ENCODE assay signal across 18 cellular contexts in genomic region chr1:234870582-234870981, GRCh38.
DNase-seq lines count a peak whose midpoint lies in the region; ATAC-seq, FAIRE-seq and TF ChIP-seq lines count a peak whose summit lies in the region.
"Had no signal": no experiment of that assay in that cellular context is flagged by ENCODE, and none has a peak within 500 bp of the region (broad histone marks: within the 10 kb centered on the region; RNA-seq: fewer than 3 reads in every experiment).

No MANE protein-coding gene starts in this region.

- peak overlapping the region; percentile 40; the same call in 1 of the 2 replicates for H2BK20ac ChIP-seq in IMR-90 (ENCODE audit: low read depth, low read length)

- no peaks in the 10 kb centered on the region for H4K20me1 ChIP-seq in HepG2 (ENCODE audit: insufficient read depth, low read length)
- H4K20me1 ChIP-seq in IMR-90 (ENCODE audit: insufficient read depth, low read length) = no peaks in the 10 kb centered on the region
- no peaks in the 10 kb centered on the region for H4K20me1 ChIP-seq in K562 (replicated peaks; ENCODE audit: control insufficient read depth, insufficient read depth, low read length)

- peaks cover 21 to 24% of the 10 kb centered on the region in 2 donors for H3K4me1 Mint-ChIP-seq in immature natural killer cell

- intact Hi-C loops in HepG2 (cut with micrococcal nuclease; ENCODE audit: unreplicated experiment) (loop anchor here (10.0 kb wide), 1 partner anchor 56 kb away; no protein-coding TSS in a partner anchor), IMR-90 (cut with micrococcal nuclease) (no loop called here), K562 (cut with micrococcal nuclease) (no loop called here)

- DNase-seq in HepG2 (ENCODE audit: low spot score) (no peak), IMR-90 (no peak), K562 (ENCODE audit: extremely low read depth in 1 of 4, low spot score in 3 of 4) (no peak), frontal cortex (ENCODE audit: low spot score in 2 of 2) (no peak), medulla oblongata (ENCODE audit: extremely low spot score) (no peak), immature natural killer cell (no peak)
- DNase-seq: C1 segment of cervical spinal cord, Kasumi-1, MG63, NCI-H2081, NCI-H748 treated with DMSO at 0.1 percent for 48 hours, PC-3, SJCRH30 had no signal

- no peaks in the 10 kb centered on the region for H3K9me3 Mint-ChIP-seq in immature natural killer cell
- H3K9me3 Mint-ChIP-seq: IgD-negative memory B cell had no signal

- H3K79me1 ChIP-seq in IMR-90 (ENCODE audit: low read depth in 1 of 2, low read length in 2 of 2) = no peaks in the 10 kb centered on the region

- H3K4me1 ChIP-seq in liver (ENCODE audit: control insufficient read depth in 4 of 4, insufficient read depth in 4 of 4, low read length in 3 of 4) (peaks cover 8 to 21% (median 11%) of the 10 kb centered on the region in 4 donors), HepG2 (ENCODE audit: insufficient read depth, low read length) (peaks cover 80% of the 10 kb centered on the region), IMR-90 (ENCODE audit: control insufficient read depth, insufficient read depth, low read length) (peaks cover 5% of the 10 kb centered on the region), K562 (replicated peaks in 1 of 2; ENCODE audit: control insufficient read depth in 2 of 2, insufficient read depth in 2 of 2, low read length in 2 of 2) (peaks cover 66 to 89% of the 10 kb centered on the region in 2 experiments), skeletal muscle tissue (ENCODE audit: control insufficient read depth in 3 of 3, insufficient read depth in 3 of 3, low read length in 3 of 3) (peaks cover 28 to 46% (median 41%) of the 10 kb centered on the region in 3 donors)
- H3K4me1 ChIP-seq: HAP-1 had no signal

- no peaks in the 10 kb centered on the region for H3K36me3 Mint-ChIP-seq in immature natural killer cell
- H3K36me3 Mint-ChIP-seq: IgD-negative memory B cell had no signal

- TF ChIP-seq EP300 in HepG2 (IDR thresholded peaks at IDR 0.05; ENCODE audit: low read depth in 2 of 2, low read length in 2 of 2) (no peak), HepG2 (CRISPR knock-in tag; IDR thresholded peaks at IDR 0.05; ENCODE audit: borderline replicate concordance) (no peak), K562 (IDR thresholded peaks at IDR 0.05; ENCODE audit: low read length) (no peak)

- H3K27me3 Mint-ChIP-seq in immature natural killer cell (ENCODE audit: low read depth in 3 of 3) = peaks cover 16 to 22% (median 17%) of the 10 kb centered on the region in 3 donors
- H3K27me3 Mint-ChIP-seq: IgD-negative memory B cell had no signal

- in situ Hi-C loops in HepG2 (cut with HindIII; ENCODE audit: extremely low pct_ligation_motif_present, low pct_unique_long_range_greater_than_20kb) = loop anchor here (10.0 kb wide), 1 partner anchor 376 kb away; no protein-coding TSS in a partner anchor
- in situ Hi-C loops in IMR-90 (cut with MboI; ENCODE audit: low sequenced_read_pairs) = loop anchor here (25.0 kb wide), 3 partner anchors 217 to 383 kb away; partner anchors contain the start of genes IRF2BP2 and TARBP1
- in situ Hi-C loops in K562 (cut with MboI) = loop anchor here (10.0 kb wide), 1 partner anchor 376 kb away; no protein-coding TSS in a partner anchor

- TF ChIP-seq CTCF in liver (IDR thresholded peaks at IDR 0.05; ENCODE audit: low read depth, low read length, missing input control) = no peak
- no peak for TF ChIP-seq CTCF in HepG2 (CRISPR knock-in tag; IDR thresholded peaks at IDR 0.05)
- TF ChIP-seq CTCF in IMR-90 (conservative IDR thresholded peaks at IDR 0.05; ENCODE audit: low read depth, low read length) = no peak
- no peak for TF ChIP-seq CTCF in K562 (IDR thresholded peaks at IDR 0.05 in 2 of 3, conservative IDR thresholded peaks at IDR 0.05 in 1 of 3; ENCODE audit: insufficient read depth in 2 of 3, low read depth in 1 of 3, low read length in 3 of 3)

- 84% methylated on average over 7 of the region's 7 CpGs for WGBS in liver
- 94% methylated on average over 7 of the region's 7 CpGs for WGBS in HepG2 (ENCODE audit: low lambda C conversion rate)
- 73% methylated on average over 2 of the region's 7 CpGs; no CpG with 5 or more reads in 1 of the 2 experiments for WGBS in IMR-90 (ENCODE audit: extremely low coverage in 2 of 2, insufficient read length in 1 of 2), 2 experiments
- WGBS in K562 (ENCODE audit: insufficient coverage, low coverage, missing lambda C conversion rate) = 63% methylated on average over 7 of the region's 7 CpGs

- H3K18ac ChIP-seq in IMR-90 (ENCODE audit: low read depth, low read length) = no peak overlapping the region; the same call in 1 of the 2 replicates

- TF ChIP-seq RAD21 in liver (IDR thresholded peaks at IDR 0.05) = no peak
- TF ChIP-seq RAD21 in HepG2 (CRISPR knock-in tag; IDR thresholded peaks at IDR 0.05) = no peak
- no peak for TF ChIP-seq RAD21 in IMR-90 (IDR thresholded peaks at IDR 0.05; ENCODE audit: low read length)
- TF ChIP-seq RAD21 in K562 (CRISPR knock-in tag; conservative IDR thresholded peaks at IDR 0.05 in 1 of 2, IDR thresholded peaks at IDR 0.05 in 1 of 2) = no peak

- no peak overlapping the region for H3K23ac ChIP-seq in IMR-90 (ENCODE audit: low read depth, low read length)

- H2AK5ac ChIP-seq in IMR-90 (ENCODE audit: low read depth, low read length) = peak overlapping the region; percentile 77

- H3K4me2 ChIP-seq in HepG2 (ENCODE audit: low read depth, low read length) = no peak overlapping the region
- no peak overlapping the region for H3K4me2 ChIP-seq in IMR-90 (ENCODE audit: low read depth, low read length)
- peak overlapping the region; percentile 40; the same call in 1 of the 2 replicates for H3K4me2 ChIP-seq in K562 (ENCODE audit: insufficient read depth, low read length)

- FAIRE-seq in HepG2 (lab: Jason Lieb, UNC) (no peak), K562 (lab: Jason Lieb, UNC) (peak; percentile 35), frontal cortex (lab: Jason Lieb, UNC) (no peak)
- FAIRE-seq: G401.6 had no signal

- H4K8ac ChIP-seq in IMR-90 (ENCODE audit: low read depth in 2 of 2, low read length in 2 of 2) = no peak overlapping the region; a peak in 1 of 4 replicates

- H2AK9ac ChIP-seq in IMR-90 (replicated peaks; ENCODE audit: low read depth, low read length, poor library complexity) = no peak overlapping the region

- H3K27me3 ChIP-seq in liver (ENCODE audit: control insufficient read depth in 4 of 4, insufficient read depth in 4 of 4, low read length in 3 of 4) = no peaks in the 10 kb centered on the region
- no peaks in the 10 kb centered on the region; a peak in 1 of 5 replicates for H3K27me3 ChIP-seq in HepG2 (ENCODE audit: control insufficient read depth in 1 of 2, insufficient read depth in 2 of 2, low read length in 2 of 2)
- H3K27me3 ChIP-seq in IMR-90 (ENCODE audit: control insufficient read depth, insufficient read depth, low read length) = no peaks in the 10 kb centered on the region
- no peaks in the 10 kb centered on the region for H3K27me3 ChIP-seq in K562 (ENCODE audit: control insufficient read depth in 2 of 2, insufficient read depth in 2 of 2, low read length in 2 of 2)
- H3K27me3 ChIP-seq in skeletal muscle tissue (ENCODE audit: control insufficient read depth in 3 of 3, insufficient read depth in 3 of 3, low read length in 3 of 3) = no peaks in the 10 kb centered on the region
- H3K27me3 ChIP-seq: MG63, SJCRH30 had no signal

- CTCF ChIA-PET in HepG2 (lab: Yijun Ruan, JAX; ENCODE audit: low intra/inter-chr PET ratio, low total read pairs) = no interaction called here
- CTCF ChIA-PET in IMR-90 (lab: Yijun Ruan, JAX) = no interaction called here
- CTCF ChIA-PET in K562 (lab: Yijun Ruan, JAX; ENCODE audit: low intra/inter-chr PET ratio) = no interaction called here

- no peaks in the 10 kb centered on the region for H3K9me3 ChIP-seq in liver (ENCODE audit: control insufficient read depth in 4 of 4, low read length in 3 of 4)
- H3K9me3 ChIP-seq in HepG2 (ENCODE audit: low read length) = no peaks in the 10 kb centered on the region
- peaks cover 1% of the 10 kb centered on the region for H3K9me3 ChIP-seq in IMR-90 (ENCODE audit: control insufficient read depth, insufficient read depth, low read length)
- peaks cover 4% of the 10 kb centered on the region for H3K9me3 ChIP-seq in K562 (replicated peaks; ENCODE audit: control insufficient read depth, insufficient read depth, low read depth, low read length)
- H3K9me3 ChIP-seq in skeletal muscle tissue (ENCODE audit: control insufficient read depth in 3 of 3, low read length in 3 of 3) = peaks cover 0 to under 1% (median 0%) of the 10 kb centered on the region in 3 donors
- H3K9me3 ChIP-seq: HAP-1, SJCRH30 had no signal

- H3K27ac ChIP-seq in liver (ENCODE audit: low read depth in 1 of 2, low read length in 2 of 2) = no peak overlapping the region
- no peak overlapping the region for H3K27ac ChIP-seq in HepG2 (ENCODE audit: extremely low read length, insufficient read depth, low read length)
- H3K27ac ChIP-seq in IMR-90 (ENCODE audit: insufficient read depth, low read length) = no peak overlapping the region
- H3K27ac ChIP-seq in K562 (ENCODE audit: extremely low read depth, low read depth, low read length) = peak overlapping the region; percentile 57
- peak overlapping the region; percentile 25 for H3K27ac ChIP-seq in skeletal muscle tissue (ENCODE audit: low read depth, low read length)
- H3K27ac ChIP-seq: SJCRH30 had no signal

- H3K27ac Mint-ChIP-seq in immature natural killer cell = peak overlapping the region in 1 of 6 donors; percentile 73
- H3K27ac Mint-ChIP-seq: IgD-negative memory B cell had no signal

- dilution Hi-C loops in IMR-90 (cut with HindIII; ENCODE audit: low sequenced_read_pairs, unreplicated experiment) = no loop called here

- TF ChIP-seq POLR2A in HepG2 (IDR thresholded peaks at IDR 0.05; ENCODE audit: insufficient read depth in 1 of 2, low read depth in 2 of 2, low read length in 2 of 2) (no peak), IMR-90 (IDR thresholded peaks at IDR 0.05; ENCODE audit: low read depth, low read length) (no peak), K562 (conservative IDR thresholded peaks at IDR 0.05) (no peak)

- H3K9ac ChIP-seq in liver (ENCODE audit: low read depth in 1 of 2, low read length in 2 of 2) (no peak overlapping the region), HepG2 (ENCODE audit: insufficient read depth, low read depth, low read length) (no peak overlapping the region), IMR-90 (ENCODE audit: low read depth, low read length) (no peak overlapping the region), K562 (ENCODE audit: insufficient read depth in 1 of 2, low read depth in 2 of 2, low read length in 2 of 2) (peak overlapping the region; percentile 31 to 46; a peak in 3 of 4 replicates), skeletal muscle tissue (ENCODE audit: low read depth in 1 of 3, low read length in 3 of 3) (peak overlapping the region in 1 of 3 donors; percentile 50)

- peak overlapping the region; percentile 3; the same call in 1 of the 2 replicates for H2BK120ac ChIP-seq in IMR-90 (ENCODE audit: low read depth, low read length)

- H3K4me3 ChIP-seq in liver (ENCODE audit: low read depth in 1 of 3, low read length in 3 of 3) (no peak overlapping the region), HepG2 (replicated peaks in 1 of 3; ENCODE audit: insufficient read depth in 1 of 3, low read depth in 2 of 3, low read length in 3 of 3) (no peak overlapping the region), IMR-90 (ENCODE audit: insufficient read depth, low read depth, low read length) (no peak overlapping the region), K562 (no peak overlapping the region), skeletal muscle tissue (ENCODE audit: low read length in 3 of 3) (no peak overlapping the region)
- H3K4me3 ChIP-seq: HAP-1, MG63, SJCRH30 had no signal

- H2AFZ ChIP-seq in HepG2 (ENCODE audit: low read length) = no peak overlapping the region
- peak overlapping the region; percentile 40 for H2AFZ ChIP-seq in IMR-90 (replicated peaks; ENCODE audit: low read length, poor library complexity)
- peak overlapping the region; percentile 67 for H2AFZ ChIP-seq in K562 (ENCODE audit: low read depth, low read length)

- H3K56ac ChIP-seq in IMR-90 (ENCODE audit: extremely low read depth, insufficient read depth, low read length) = no peak overlapping the region

- BruUV-seq in HepG2 (replicated peaks; lab: Mats Ljungman, UMichigan) (no TSS peak), IMR-90 (replicated peaks; lab: Mats Ljungman, UMichigan) (no TSS peak), K562 (replicated peaks; lab: Mats Ljungman, UMichigan) (no TSS peak)

- H4K91ac ChIP-seq in IMR-90 (ENCODE audit: insufficient read depth, low read depth, low read length) = no peak overlapping the region; the same call in 1 of the 2 replicates

- H3K9me1 ChIP-seq in IMR-90 (ENCODE audit: insufficient read depth, low read length) (peaks cover 19% of the 10 kb centered on the region), K562 (ENCODE audit: control insufficient read depth, insufficient read depth, low read length) (no peaks in the 10 kb centered on the region)

- no peak for ATAC-seq in HepG2
- no peak for ATAC-seq in IMR-90 (ENCODE audit: low read depth)
- ATAC-seq in K562 = no peak
- ATAC-seq: PC-3 had no signal

- no peak overlapping the region for H2BK5ac ChIP-seq in IMR-90 (ENCODE audit: low read depth, low read length, poor library complexity, severe bottlenecking)

- H3K14ac ChIP-seq in IMR-90 (replicated peaks; ENCODE audit: low read depth, low read length) = no peak overlapping the region

- H2BK15ac ChIP-seq in IMR-90 (ENCODE audit: low read depth, low read length) = peak overlapping the region; percentile 70; the same call in 1 of the 3 replicates

- H3K79me2 ChIP-seq in HepG2 (ENCODE audit: insufficient read depth, low read length) (peaks cover 5% of the 10 kb centered on the region), K562 (ENCODE audit: control insufficient read depth, insufficient read depth, low read length) (peaks cover 2% of the 10 kb centered on the region; the same call in 1 of the 3 replicates)

- POLR2A ChIA-PET in HepG2 (lab: Yijun Ruan, JAX) = no interaction called here
- POLR2A ChIA-PET in IMR-90 (lab: Charles Lee; ENCODE audit: unreplicated experiment) = no interaction called here
- POLR2A ChIA-PET in K562 (lab: Yijun Ruan, JAX) = interaction anchor here (0.6 to 2.0 kb wide), 7 partner anchors 8 to 497 kb away, joined by 3 to 10 read pairs (median 3); partner anchors contain the start of gene COA6

- H3K4ac ChIP-seq in IMR-90 (ENCODE audit: low read depth, low read length) = peak overlapping the region; percentile 58

- no peak overlapping the region for H4K5ac ChIP-seq in IMR-90 (ENCODE audit: low read depth, low read length)

- H3K4me3 Mint-ChIP-seq in immature natural killer cell = no peak overlapping the region
- H3K4me3 Mint-ChIP-seq: IgD-negative memory B cell had no signal

- no peaks in the 10 kb centered on the region for H3K36me3 ChIP-seq in liver (ENCODE audit: control insufficient read depth in 4 of 4, insufficient read depth in 3 of 4, low read depth in 1 of 4, low read length in 3 of 4)
- H3K36me3 ChIP-seq in HepG2 (replicated peaks in 1 of 2; ENCODE audit: control insufficient read depth in 1 of 2, insufficient read depth in 2 of 2, low read length in 2 of 2) = no peaks in the 10 kb centered on the region; a peak in 1 of 5 replicates
- no peaks in the 10 kb centered on the region for H3K36me3 ChIP-seq in IMR-90 (ENCODE audit: control insufficient read depth, insufficient read depth, low read length)
- H3K36me3 ChIP-seq in K562 (ENCODE audit: control insufficient read depth, insufficient read depth, low read length) = no peaks in the 10 kb centered on the region
- H3K36me3 ChIP-seq in skeletal muscle tissue (ENCODE audit: control insufficient read depth in 3 of 3, insufficient read depth in 3 of 3, low read length in 3 of 3) = no peaks in the 10 kb centered on the region
- H3K36me3 ChIP-seq: HAP-1, MG63, SJCRH30 had no signal

Comparison
In these comparisons a context has a peak if more than half of its experiments do, and no peak if none do; other contexts are left out.
1. H3K27ac ChIP-seq: peak in K562 (single experiment) and skeletal muscle tissue (single experiment); none in liver (0 of 2), HepG2 (single experiment) and IMR-90 (single experiment).
2. H3K9ac ChIP-seq: peak in K562 (2 of 2); none in liver (0 of 2), HepG2 (single experiment) and IMR-90 (single experiment).